In the genomic region with DNA sequence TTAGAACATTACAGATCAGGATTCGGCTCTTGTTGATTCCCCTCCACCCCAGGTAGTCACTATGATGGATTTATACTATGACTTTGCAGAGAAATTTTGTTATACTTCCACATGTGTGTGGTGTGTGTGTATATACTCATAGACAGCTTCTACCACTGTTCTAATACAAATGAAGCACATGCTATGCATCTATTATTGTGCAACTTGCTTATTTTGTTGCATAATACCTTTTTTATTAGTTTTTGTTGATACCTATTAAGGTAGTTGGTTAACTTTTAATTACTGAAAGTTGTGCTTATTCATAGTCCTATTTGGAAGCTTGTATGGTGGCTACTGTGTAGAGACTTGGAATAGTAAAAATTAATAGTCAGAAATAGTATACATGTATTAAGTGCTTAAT, we compare ENCODE assay signal across 35 cellular contexts.
"Had no signal": no experiment of that assay in that cellular context is flagged by ENCODE, and none has a peak within 500 bp of the region (broad histone marks: within the 10 kb centered on the region; RNA-seq: fewer than 3 reads in every experiment).

No MANE protein-coding gene starts in this region.

- DNase-seq: activated B cell treated with CpG ODN at 0.5 μM for 24 hours; activated CD4-positive, alpha-beta memory T cell treated with anti-CD3 and anti-CD28 coated beads, Interleukin-2, amount 10 ng/mL, durations not matched to agents 7 days and 5 days; activated CD4-positive, alpha-beta T cell treated with anti-CD3 and anti-CD28 coated beads for 48 hours; activated CD4-positive, alpha-beta T cell treated with anti-CD3 and anti-CD28 coated beads, Interleukin-2, amount 10 ng/mL, durations not matched to agents 7 days and 5 days; activated CD4-positive, alpha-beta T cell treated with anti-CD3 and anti-CD28 coated beads, Interleukin-2, amount 50 U/mL, for 48 hours; activated CD4-positive, CD25-positive, alpha-beta regulatory T cell treated with anti-CD3 and anti-CD28 coated beads, Interleukin-2, amount 50 U/mL, for 72 hours; activated CD8-positive, alpha-beta memory T cell treated with anti-CD3 and anti-CD28 coated beads for 24 hours; activated CD8-positive, alpha-beta memory T cell treated with anti-CD3 and anti-CD28 coated beads, Interleukin-2, amount 10 ng/mL, durations not matched to agents 7 days and 5 days; activated CD8-positive, alpha-beta memory T cell treated with anti-CD3 and anti-CD28 coated beads, Interleukin-2, amount 50 U/mL, for 48 hours; activated CD8-positive, alpha-beta T cell treated with anti-CD3 and anti-CD28 coated beads, Interleukin-2, amount 10 ng/mL, durations not matched to agents 7 days and 5 days; activated effector memory CD4-positive, alpha-beta T cell treated with Interleukin-2 at 50 U/mL for 16 hours; activated gamma-delta T cell; activated naive CD4-positive, alpha-beta T cell treated with anti-CD3 and anti-CD28 coated beads, Interleukin-2, amount 10 ng/mL, durations not matched to agents 7 days and 5 days; activated naive CD4-positive, alpha-beta T cell treated with Interleukin-2 at 50 U/mL for 16 hours; activated naive CD8-positive, alpha-beta T cell treated with anti-CD3 and anti-CD28 coated beads, Interleukin-2, amount 10 ng/mL, durations not matched to agents 7 days and 5 days; activated naive CD8-positive, alpha-beta T cell treated with anti-CD3 and anti-CD28 coated beads, Interleukin-2, amount 50 U/mL, for 24 hours; activated T-cell treated with anti-CD3 and anti-CD28 coated beads, Interleukin-2, amount 50 U/mL, for 24 hours; activated T-cell treated with anti-CD3 and anti-CD28 coated beads, Interleukin-2, amount 50 U/mL, for 48 hours; amygdala; anterior cingulate cortex; caudate nucleus; cerebellar nuclear complex; T-helper 2 cell; T-helper 9 cell had no signal

- H3K36me3 Mint-ChIP-seq: activated CD8-positive, alpha-beta memory T cell treated with anti-CD3 and anti-CD28 coated beads, Interleukin-2, amount 10 ng/mL, durations not matched to agents 7 days and 5 days; activated naive CD4-positive, alpha-beta T cell treated with anti-CD3 and anti-CD28 coated beads, Interleukin-2, amount 10 ng/mL, durations not matched to agents 7 days and 5 days; activated naive CD4-positive, alpha-beta T cell treated with anti-CD3 and anti-CD28 coated beads, Interleukin-2, amount 50 U/mL, for 24 hours; activated naive CD8-positive, alpha-beta T cell; activated naive CD8-positive, alpha-beta T cell treated with anti-CD3 and anti-CD28 coated beads, Interleukin-2, amount 10 ng/mL, durations not matched to agents 7 days and 5 days; brain had no signal

- H3K27me3 ChIP-seq: ascending aorta, cardiac muscle cell had no signal

- H3K36me3 ChIP-seq: ascending aorta, cardiac muscle cell had no signal

- H3K27ac ChIP-seq: ascending aorta, cardiac muscle cell, VCaP had no signal

- H3K27ac Mint-ChIP-seq: activated B cell treated with CpG ODN at 0.5 μM for 24 hours; activated CD4-positive, alpha-beta memory T cell treated with anti-CD3 and anti-CD28 coated beads, Interleukin-2, amount 10 ng/mL, durations not matched to agents 7 days and 5 days; activated CD4-positive, alpha-beta T cell treated with anti-CD3 and anti-CD28 coated beads, Interleukin-2, amount 10 ng/mL, durations not matched to agents 7 days and 5 days; activated CD8-positive, alpha-beta memory T cell treated with anti-CD3 and anti-CD28 coated beads, Interleukin-2, amount 10 ng/mL, durations not matched to agents 7 days and 5 days; activated CD8-positive, alpha-beta T cell treated with anti-CD3 and anti-CD28 coated beads, Interleukin-2, amount 10 ng/mL, durations not matched to agents 7 days and 5 days; activated naive CD4-positive, alpha-beta T cell treated with anti-CD3 and anti-CD28 coated beads, Interleukin-2, amount 10 ng/mL, durations not matched to agents 7 days and 5 days; activated naive CD4-positive, alpha-beta T cell treated with anti-CD3 and anti-CD28 coated beads, Interleukin-2, amount 50 U/mL, for 24 hours; activated naive CD8-positive, alpha-beta T cell; activated naive CD8-positive, alpha-beta T cell treated with anti-CD3 and anti-CD28 coated beads, Interleukin-2, amount 10 ng/mL, durations not matched to agents 7 days and 5 days; activated naive CD8-positive, alpha-beta T cell treated with anti-CD3 and anti-CD28 coated beads, Interleukin-2, amount 50 U/mL, for 24 hours; activated T-cell treated with anti-CD3 and anti-CD28 coated beads, Interleukin-2, amount 50 U/mL, for 24 hours; activated T-helper 2 cell treated with anti-CD3 and anti-CD28 coated beads, Interferon-gamma antibody, Interleukin-2, Interleukin-4, amounts not matched to agents 10 μg/mL and 5 μg/mL and 100 μg/mL, durations not matched to agents 14 hours and 24 hours and 36 hours; brain; T-helper 2 cell treated with Interferon-gamma antibody and Interleukin-4, amounts not matched to agents 5 μg/mL and 100 μg/mL, for 36 hours had no signal

- H3K4me3 Mint-ChIP-seq: activated B cell treated with CpG ODN at 0.5 μM for 24 hours; activated CD4-positive, alpha-beta memory T cell treated with anti-CD3 and anti-CD28 coated beads, Interleukin-2, amount 10 ng/mL, durations not matched to agents 7 days and 5 days; activated CD4-positive, alpha-beta T cell treated with anti-CD3 and anti-CD28 coated beads, Interleukin-2, amount 10 ng/mL, durations not matched to agents 7 days and 5 days; activated CD8-positive, alpha-beta memory T cell treated with anti-CD3 and anti-CD28 coated beads, Interleukin-2, amount 10 ng/mL, durations not matched to agents 7 days and 5 days; activated CD8-positive, alpha-beta T cell treated with anti-CD3 and anti-CD28 coated beads, Interleukin-2, amount 10 ng/mL, durations not matched to agents 7 days and 5 days; activated naive CD4-positive, alpha-beta T cell treated with anti-CD3 and anti-CD28 coated beads, Interleukin-2, amount 10 ng/mL, durations not matched to agents 7 days and 5 days; activated naive CD4-positive, alpha-beta T cell treated with anti-CD3 and anti-CD28 coated beads, Interleukin-2, amount 50 U/mL, for 24 hours; activated naive CD8-positive, alpha-beta T cell; activated naive CD8-positive, alpha-beta T cell treated with anti-CD3 and anti-CD28 coated beads, Interleukin-2, amount 10 ng/mL, durations not matched to agents 7 days and 5 days; activated naive CD8-positive, alpha-beta T cell treated with anti-CD3 and anti-CD28 coated beads, Interleukin-2, amount 50 U/mL, for 24 hours; activated T-cell treated with anti-CD3 and anti-CD28 coated beads, Interleukin-2, amount 50 U/mL, for 24 hours; brain; central memory CD8-positive, alpha-beta T cell; T-helper 2 cell treated with Interferon-gamma antibody and Interleukin-4, amounts not matched to agents 5 μg/mL and 100 μg/mL, for 36 hours had no signal

- H3K4me1 Mint-ChIP-seq: activated B cell treated with CpG ODN at 0.5 μM for 24 hours; activated CD4-positive, alpha-beta T cell treated with anti-CD3 and anti-CD28 coated beads, Interleukin-2, amount 10 ng/mL, durations not matched to agents 7 days and 5 days; activated CD8-positive, alpha-beta memory T cell treated with anti-CD3 and anti-CD28 coated beads, Interleukin-2, amount 10 ng/mL, durations not matched to agents 7 days and 5 days; activated naive CD4-positive, alpha-beta T cell treated with anti-CD3 and anti-CD28 coated beads, Interleukin-2, amount 10 ng/mL, durations not matched to agents 7 days and 5 days; activated naive CD4-positive, alpha-beta T cell treated with anti-CD3 and anti-CD28 coated beads, Interleukin-2, amount 50 U/mL, for 24 hours; activated naive CD8-positive, alpha-beta T cell treated with anti-CD3 and anti-CD28 coated beads, Interleukin-2, amount 50 U/mL, for 24 hours; central memory CD8-positive, alpha-beta T cell had no signal

- FAIRE-seq: bronchial epithelial cell, TTC549 had no signal

- H3K4me3 ChIP-seq: ascending aorta, cardiac muscle cell had no signal

- H3K4me1 ChIP-seq: ascending aorta had no signal

- H3K27me3 Mint-ChIP-seq: activated CD8-positive, alpha-beta memory T cell treated with anti-CD3 and anti-CD28 coated beads, Interleukin-2, amount 10 ng/mL, durations not matched to agents 7 days and 5 days; activated naive CD4-positive, alpha-beta T cell treated with anti-CD3 and anti-CD28 coated beads, Interleukin-2, amount 10 ng/mL, durations not matched to agents 7 days and 5 days had no signal

- ATAC-seq: activated CD8-positive, alpha-beta memory T cell treated with anti-CD3 and anti-CD28 coated beads, Interleukin-2, amount 10 ng/mL, durations not matched to agents 7 days and 5 days; activated CD8-positive, alpha-beta T cell treated with anti-CD3 and anti-CD28 coated beads, Interleukin-2, amount 10 ng/mL, durations not matched to agents 7 days and 5 days; activated naive CD8-positive, alpha-beta T cell treated with anti-CD3 and anti-CD28 coated beads, Interleukin-2, amount 50 U/mL, for 24 hours had no signal

- H3K9me3 Mint-ChIP-seq: activated CD4-positive, alpha-beta memory T cell treated with anti-CD3 and anti-CD28 coated beads, Interleukin-2, amount 10 ng/mL, durations not matched to agents 7 days and 5 days; activated CD4-positive, alpha-beta T cell treated with anti-CD3 and anti-CD28 coated beads, Interleukin-2, amount 10 ng/mL, durations not matched to agents 7 days and 5 days; activated naive CD4-positive, alpha-beta T cell treated with anti-CD3 and anti-CD28 coated beads, Interleukin-2, amount 10 ng/mL, durations not matched to agents 7 days and 5 days; activated naive CD4-positive, alpha-beta T cell treated with anti-CD3 and anti-CD28 coated beads, Interleukin-2, amount 50 U/mL, for 24 hours; activated T-cell treated with anti-CD3 and anti-CD28 coated beads, Interleukin-2, amount 50 U/mL, for 24 hours; activated T-helper 2 cell treated with anti-CD3 and anti-CD28 coated beads, Interferon-gamma antibody, Interleukin-2, Interleukin-4, amounts not matched to agents 10 μg/mL and 5 μg/mL and 100 μg/mL, durations not matched to agents 14 hours and 24 hours and 36 hours; T-helper 2 cell treated with Interferon-gamma antibody and Interleukin-4, amounts not matched to agents 5 μg/mL and 100 μg/mL, for 36 hours had no signal
